9 cellular contexts compared by ENCODE assay signal in the genomic region with DNA sequence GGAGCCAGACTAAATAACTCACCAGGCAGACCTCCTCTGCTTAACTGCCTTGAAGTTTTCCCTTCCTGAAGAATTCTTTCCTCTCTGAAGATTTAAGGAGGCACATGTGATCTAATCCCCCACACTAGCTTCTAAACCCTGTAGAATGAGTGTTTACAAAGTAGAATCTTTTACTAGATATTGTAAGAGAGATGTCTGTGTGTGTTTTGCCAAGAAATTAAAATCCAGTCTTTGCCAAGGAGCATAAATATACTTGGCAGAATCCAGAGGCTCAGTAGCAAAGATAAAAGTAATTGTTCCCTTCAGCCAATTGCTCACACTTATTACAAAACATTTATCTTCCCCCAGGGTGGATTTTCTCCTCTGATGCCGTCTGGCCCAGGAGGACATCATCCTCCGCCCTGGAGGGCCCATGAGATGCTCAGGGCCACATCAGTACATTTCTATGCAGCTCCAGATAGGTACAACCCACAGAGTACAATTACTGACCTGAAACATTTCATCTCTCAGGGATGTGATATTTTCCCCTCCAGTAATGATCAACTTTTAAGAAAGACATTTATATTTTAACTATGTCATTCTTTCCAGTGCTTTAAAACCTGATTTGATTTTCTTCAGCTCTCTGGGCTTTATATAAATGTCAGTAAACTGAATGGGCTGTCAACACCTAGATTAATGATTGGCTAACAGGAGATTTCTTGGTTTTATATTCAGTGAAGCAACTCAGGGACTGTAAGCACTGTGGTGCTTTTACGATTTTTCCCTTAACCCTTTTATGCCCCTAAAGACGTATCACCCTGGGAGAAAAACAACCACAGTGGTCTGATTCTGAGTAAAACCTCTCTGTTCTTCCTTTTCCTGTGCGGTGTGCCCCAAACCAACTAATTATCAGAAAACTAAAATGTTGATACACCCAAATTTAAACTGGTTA. TPM values are rescaled to one million over a fixed set of nuclear protein-coding genes. Genes with fewer than 3 reads are reported as not detected.
DNase-seq lines count a peak whose midpoint lies in the region; ATAC-seq and TF ChIP-seq lines count a peak whose summit lies in the region.
"Had no signal": no experiment of that assay in that cellular context is flagged by ENCODE, and none has a peak within 500 bp of the region (broad histone marks: within the 10 kb centered on the region; RNA-seq: fewer than 3 reads in every experiment).

No MANE protein-coding gene starts in this region.

- peak overlapping the region in 1 of 10 donors; percentile 83 for H3K27ac ChIP-seq in heart right ventricle

- no peaks in the 10 kb centered on the region for H3K36me3 Mint-ChIP-seq in T-cell
- no peaks in the 10 kb centered on the region for H3K36me3 Mint-ChIP-seq in type B pancreatic cell

- WGBS in heart right ventricle, 2 donors: 46 to 53% methylated on average over 5 of the region's 5 CpGs

- peaks cover 68 to 79% (median 73%) of the 10 kb centered on the region in 3 donors for H3K4me1 Mint-ChIP-seq in T-cell
- peaks cover 33% of the 10 kb centered on the region for H3K4me1 Mint-ChIP-seq in type B pancreatic cell (ENCODE audit: unreplicated experiment)

- peaks cover 0 to 88% (median 0%) of the 10 kb centered on the region in 7 donors for H3K27me3 ChIP-seq in heart right ventricle

- POLR2A ChIA-PET in T-cell (lab: Charles Lee): interaction anchor here in 1 of 2 donors (1.4 kb wide), 1 partner anchor 31 kb away, joined by 3 read pairs; no protein-coding TSS in a partner anchor

- H3K4me3 Mint-ChIP-seq in T-cell (peak overlapping the region; percentile 29 to 80 (median 61)), type B pancreatic cell (no peak overlapping the region)

- no peaks in the 10 kb centered on the region for H3K9me3 ChIP-seq in heart right ventricle

- intact Hi-C loops in heart right ventricle (cut with DNase I) (no loop called here), posterior vena cava (cut with DNase I) (no loop called here)

- peaks cover 0 to 38% (median 6%) of the 10 kb centered on the region in 9 donors for H3K4me1 ChIP-seq in heart right ventricle

- DNase-seq in HCEC 1CT (peak; percentile 45), T-cell (peak in 22 of 34 experiments; percentile 2 to 38 (median 21)), heart right ventricle (no peak), type B pancreatic cell (ENCODE audit: extremely low spot score, unreplicated experiment) (no peak), cerebellum (ENCODE audit: low spot score) (no peak), posterior vena cava (ENCODE audit: low spot score) (no peak), SIG-M5 treated with dmso at 0.1 percent for 504 hours (lab: John Stamatoyannopoulos, UW; ENCODE audit: unreplicated experiment) (no peak)

- CTCF ChIA-PET in T-cell (lab: Charles Lee): interaction anchor here in 1 of 2 donors (1.2 kb wide), 1 partner anchor 51 kb away, joined by 3 read pairs; no protein-coding TSS in a partner anchor

- H3K27me3 Mint-ChIP-seq in T-cell (no peaks in the 10 kb centered on the region), type B pancreatic cell (no peaks in the 10 kb centered on the region)

- no peaks in the 10 kb centered on the region for H3K36me3 ChIP-seq in heart right ventricle

- peak overlapping the region in 1 of 10 donors; percentile 14 for H3K4me3 ChIP-seq in heart right ventricle

- TF ChIP-seq CTCF in heart right ventricle (IDR thresholded peaks at IDR 0.05): no peak
- no peak for TF ChIP-seq CTCF in type B pancreatic cell (conservative IDR thresholded peaks at IDR 0.05)

- H3K27ac Mint-ChIP-seq in T-cell (peak overlapping the region; percentile 98), type B pancreatic cell (peak overlapping the region; percentile 17)

- ATAC-seq in GM18511 (IDR thresholded peaks at IDR 0.05; ENCODE audit: unreplicated experiment) (peak; percentile 90), T-cell (replicated peaks in 1 of 4) (peak; percentile 85 to 90 (median 89)), heart right ventricle (peak in 6 of 8 donors; percentile 11 to 71 (median 44))

- H3K9me3 Mint-ChIP-seq in T-cell (peaks cover 0 to 3% (median 0%) of the 10 kb centered on the region in 3 donors), type B pancreatic cell (no peaks in the 10 kb centered on the region)

RNA-seq across cellular contexts. Expression of a gene that starts 37.7 kb away (rescaled TPM):
- total RNA-seq in T-cell: 10 to 100 TPM; 38.8 to 68.0 (median 54.7) TPM
- total RNA-seq in heart right ventricle: 1 to 10 TPM in 3 of 10 donors, under 1 TPM in 7; 0.11 to 2.4 (median 0.33) TPM
- polyA plus RNA-seq in heart right ventricle: under 1 TPM; 0.22 to 0.65 TPM
- 3.0 and 7.1 TPM in 2 replicates for total RNA-seq in type B pancreatic cell (ENCODE audit: low replicate concordance)
- 0.45 TPM for total RNA-seq in cerebellum
- total RNA-seq in posterior vena cava: 1 to 10 TPM; 5.3 to 7.4 TPM
- total RNA-seq: SK-MEL-5 had no signal

Comparison
In these comparisons a context has a peak if more than half of its experiments do, and no peak if none do; other contexts are left out.
1. DNase-seq: peak in HCEC 1CT (single experiment) and T-cell (22 of 34); none in heart right ventricle (0 of 2), type B pancreatic cell (single experiment), cerebellum (single experiment), posterior vena cava (single experiment) and SIG-M5 treated with dmso at 0.1 percent for 504 hours (single experiment).
2. Peak in every context shown above with its lines, with median percentiles within 50 percentile points of each other: ATAC-seq.